23 cellular contexts compared by ENCODE assay signal in genomic region chr4:121814756-121815155, GRCh38. TPM values are rescaled to one million over a fixed set of nuclear protein-coding genes. Genes with fewer than 3 reads are reported as not detected.
"Had no signal": no experiment of that assay in that cellular context is flagged by ENCODE, and none has a peak within 500 bp of the region (broad histone marks: within the 10 kb centered on the region; RNA-seq: fewer than 3 reads in every experiment).

No MANE protein-coding gene starts in this region.

- H3K9me3 Mint-ChIP-seq: activated naive CD8-positive, alpha-beta T cell treated with anti-CD3 and anti-CD28 coated beads, Interleukin-2, amount 50 U/mL, for 24 hours; activated T-helper 2 cell treated with anti-CD3 and anti-CD28 coated beads, Interferon-gamma antibody, Interleukin-2, Interleukin-4, amounts not matched to agents 10 μg/mL and 5 μg/mL and 100 μg/mL, durations not matched to agents 14 hours and 24 hours and 36 hours; nephron; T-helper 2 cell treated with Interferon-gamma antibody and Interleukin-4, amounts not matched to agents 5 μg/mL and 100 μg/mL, for 36 hours had no signal

- H3K9me3 ChIP-seq: gastrocnemius medialis, left lung had no signal

- H3K4me3 Mint-ChIP-seq: activated CD4-positive, alpha-beta T cell treated with anti-CD3 and anti-CD28 coated beads for 36 hours; activated naive CD8-positive, alpha-beta T cell treated with anti-CD3 and anti-CD28 coated beads, Interleukin-2, amount 50 U/mL, for 24 hours; nephron; T-helper 2 cell treated with Interferon-gamma antibody and Interleukin-4, amounts not matched to agents 5 μg/mL and 100 μg/mL, for 36 hours had no signal

- H3K27ac Mint-ChIP-seq: activated CD4-positive, alpha-beta T cell treated with anti-CD3 and anti-CD28 coated beads for 36 hours; activated T-helper 2 cell treated with anti-CD3 and anti-CD28 coated beads, Interferon-gamma antibody, Interleukin-2, Interleukin-4, amounts not matched to agents 10 μg/mL and 5 μg/mL and 100 μg/mL, durations not matched to agents 14 hours and 24 hours and 36 hours; nephron; T-helper 2 cell treated with Interferon-gamma antibody and Interleukin-4, amounts not matched to agents 5 μg/mL and 100 μg/mL, for 36 hours had no signal

- H3K4me1 ChIP-seq: gastrocnemius medialis, left lung had no signal

- H3K27me3 ChIP-seq: brain microvascular endothelial cell, gastrocnemius medialis, left lung had no signal

- DNase-seq: activated CD4-positive, alpha-beta T cell treated with anti-CD3 and anti-CD28 coated beads for 36 hours; activated CD4-positive, alpha-beta T cell treated with anti-CD3 and anti-CD28 coated beads, Interleukin-2, amount 50 U/mL, for 48 hours; activated naive CD4-positive, alpha-beta T cell treated with Interleukin-2 at 50 U/mL for 16 hours; activated naive CD8-positive, alpha-beta T cell treated with anti-CD3 and anti-CD28 coated beads, Interleukin-2, amount 50 U/mL, for 24 hours; aorta; brain microvascular endothelial cell; central memory CD4-positive, alpha-beta T cell; gastrocnemius medialis; head of caudate nucleus; left lung; midbrain; occipital lobe; retina; stimulated activated CD4-positive, alpha-beta T cell treated with anti-CD3 and anti-CD28 coated beads, Interleukin-2, amount 100 ng/mL, for 24 hours; stimulated activated naive CD8-positive, alpha-beta T cell treated with anti-CD3 and anti-CD28 coated beads, Interleukin-15, Interleukin-2, amounts not matched to agents 100 U/mL and 50 U/mL, for 24 hours; SW 1271; trophoblast cell had no signal

- ATAC-seq: activated CD4-positive, alpha-beta T cell treated with anti-CD3 and anti-CD28 coated beads for 36 hours; activated naive CD8-positive, alpha-beta T cell treated with anti-CD3 and anti-CD28 coated beads, Interleukin-2, amount 50 U/mL, for 24 hours; gastrocnemius medialis; left lung; stimulated activated naive CD8-positive, alpha-beta T cell treated with anti-CD3 and anti-CD28 coated beads, Interleukin-15, Interleukin-2, amounts not matched to agents 100 U/mL and 50 U/mL, for 24 hours had no signal

- H3K4me1 Mint-ChIP-seq: nephron had no signal

- H3K27ac ChIP-seq: brain microvascular endothelial cell, coronary artery, gastrocnemius medialis, left lung had no signal

- H3K27me3 Mint-ChIP-seq: activated CD4-positive, alpha-beta T cell treated with anti-CD3 and anti-CD28 coated beads for 36 hours; activated naive CD8-positive, alpha-beta T cell treated with anti-CD3 and anti-CD28 coated beads, Interleukin-2, amount 50 U/mL, for 24 hours had no signal

- H3K4me3 ChIP-seq: coronary artery, gastrocnemius medialis, left lung had no signal

RNA-seq across cellular contexts. Expression of gene SMIM43, which starts 49.8 kb away (rescaled TPM):
- total RNA-seq: activated CD4-positive, alpha-beta T cell treated with anti-CD3 and anti-CD28 coated beads for 36 hours; activated T-helper 2 cell treated with anti-CD3 and anti-CD28 coated beads, Interferon-gamma antibody, Interleukin-2, Interleukin-4, amounts not matched to agents 10 μg/mL and 5 μg/mL and 100 μg/mL, durations not matched to agents 14 hours and 24 hours and 36 hours; aorta; gastrocnemius medialis; kidney epithelial cell; posterior vena cava had no signal
- polyA plus RNA-seq: aorta had no signal
